ENCODE assay signal across 2 cellular contexts in the genomic region with DNA sequence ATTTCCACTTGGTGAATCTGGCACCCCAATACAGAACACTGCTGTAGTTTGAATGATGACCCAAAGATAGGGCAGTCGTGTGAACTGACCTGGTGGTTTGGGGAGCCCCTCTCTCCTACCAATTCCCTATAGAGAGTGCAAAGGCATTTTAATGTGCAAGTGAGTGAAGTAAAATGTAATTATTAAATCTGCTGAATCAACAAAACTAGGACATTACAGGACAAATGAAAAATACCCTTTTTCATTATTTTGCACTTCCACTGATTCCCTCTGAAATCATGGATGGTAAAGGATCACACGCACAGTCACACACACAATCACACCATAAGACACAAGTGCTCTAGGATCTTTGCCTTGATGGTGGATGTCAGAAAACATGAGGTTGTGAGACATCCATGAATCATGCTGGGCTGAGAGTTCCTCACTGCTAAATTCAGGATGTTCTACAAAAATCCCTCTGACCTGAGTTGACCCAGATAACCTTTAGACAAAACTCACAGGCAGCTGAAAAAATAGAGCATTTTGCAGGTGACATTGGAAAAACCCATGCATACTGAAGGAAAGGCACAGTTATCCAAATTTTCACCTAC.
TF ChIP-seq lines count a peak whose summit lies in the region.

No MANE protein-coding gene starts in this region.

TF ChIP-seq in IMR-90, 13 proteins besides CTCF, POLR2A, EP300 and RAD21 (continued from another document):
- TF ChIP-seq MAFK (IDR thresholded peaks at IDR 0.05; ENCODE audit: low read depth, low read length), result peak; percentile 96

TF ChIP-seq in K562, 482 proteins besides CTCF, POLR2A, EP300 and RAD21 (continued from another document):
- TF ChIP-seq, protein P1, sequence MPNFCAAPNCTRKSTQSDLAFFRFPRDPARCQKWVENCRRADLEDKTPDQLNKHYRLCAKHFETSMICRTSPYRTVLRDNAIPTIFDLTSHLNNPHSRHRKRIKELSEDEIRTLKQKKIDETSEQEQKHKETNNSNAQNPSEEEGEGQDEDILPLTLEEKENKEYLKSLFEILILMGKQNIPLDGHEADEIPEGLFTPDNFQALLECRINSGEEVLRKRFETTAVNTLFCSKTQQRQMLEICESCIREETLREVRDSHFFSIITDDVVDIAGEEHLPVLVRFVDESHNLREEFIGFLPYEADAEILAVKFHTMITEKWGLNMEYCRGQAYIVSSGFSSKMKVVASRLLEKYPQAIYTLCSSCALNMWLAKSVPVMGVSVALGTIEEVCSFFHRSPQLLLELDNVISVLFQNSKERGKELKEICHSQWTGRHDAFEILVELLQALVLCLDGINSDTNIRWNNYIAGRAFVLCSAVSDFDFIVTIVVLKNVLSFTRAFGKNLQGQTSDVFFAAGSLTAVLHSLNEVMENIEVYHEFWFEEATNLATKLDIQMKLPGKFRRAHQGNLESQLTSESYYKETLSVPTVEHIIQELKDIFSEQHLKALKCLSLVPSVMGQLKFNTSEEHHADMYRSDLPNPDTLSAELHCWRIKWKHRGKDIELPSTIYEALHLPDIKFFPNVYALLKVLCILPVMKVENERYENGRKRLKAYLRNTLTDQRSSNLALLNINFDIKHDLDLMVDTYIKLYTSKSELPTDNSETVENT (CRISPR knock-in tag; IDR thresholded peaks at IDR 0.05), result no peak
- TF ChIP-seq ZNF316 (IDR thresholded peaks at IDR 0.05) (peak; percentile 63), CBX8 (IDR thresholded peaks at IDR 0.05; ENCODE audit: borderline replicate concordance, extremely low read depth, low read depth, low read length, poor library complexity, severe bottlenecking) (no peak)
